In the genomic region with DNA sequence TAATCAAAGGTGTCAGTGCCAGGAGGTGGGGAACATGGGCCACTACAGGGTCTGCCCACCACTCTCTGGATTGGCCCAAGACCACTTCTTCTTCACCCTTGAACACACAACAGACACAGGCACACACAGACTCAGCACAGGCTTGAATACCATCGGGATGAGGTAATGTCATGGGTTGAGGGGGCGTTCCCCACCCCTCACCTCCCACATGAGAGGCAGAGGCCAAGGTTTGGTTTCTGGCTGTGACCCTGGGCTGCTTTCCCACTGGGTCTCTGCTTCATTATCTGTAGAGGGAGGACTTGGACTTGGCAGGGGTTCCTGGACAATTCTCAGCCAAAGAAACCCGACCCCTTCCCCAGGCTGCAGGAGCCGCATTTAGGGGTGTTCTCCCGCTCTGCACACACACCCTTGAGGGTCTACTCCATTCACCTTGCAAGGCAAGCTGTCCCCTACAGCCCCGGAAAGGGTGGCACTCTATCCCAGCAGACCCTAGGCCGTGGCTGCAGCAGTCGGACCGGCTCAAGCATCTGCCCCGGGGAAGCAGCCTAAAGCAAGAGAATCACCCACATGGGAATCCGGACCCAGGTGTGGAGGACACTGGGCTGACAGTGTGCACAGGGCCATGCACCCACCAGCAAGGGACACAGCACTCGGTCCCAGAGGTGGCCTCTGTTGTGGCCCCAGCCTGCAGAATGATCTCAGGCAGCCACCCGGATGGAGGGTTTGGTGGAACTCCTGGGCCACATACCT, we compare ENCODE assay signal across 18 cellular contexts.
DNase-seq lines count a peak whose midpoint lies in the region; TF ChIP-seq lines count a peak whose summit lies in the region.
"Had no signal": no experiment of that assay in that cellular context is flagged by ENCODE, and none has a peak within 500 bp of the region (broad histone marks: within the 10 kb centered on the region; RNA-seq: fewer than 3 reads in every experiment).

No MANE protein-coding gene starts in this region.

- TF ChIP-seq EP300 in ovary (IDR thresholded peaks at IDR 0.05) = no peak

- intact Hi-C loops in ovary (cut with DNase I) = loop anchor here in 1 of 4 donors (2.0 kb wide), 1 partner anchor 30 kb away; no protein-coding TSS in a partner anchor

- TF ChIP-seq POLR2A in ovary (IDR thresholded peaks at IDR 0.05) = no peak

- H3K9me3 ChIP-seq in MG63 (no peaks in the 10 kb centered on the region), ovary (no peaks in the 10 kb centered on the region)
- H3K9me3 ChIP-seq: suprapubic skin had no signal

- H3K27me3 ChIP-seq in MG63 (no peaks in the 10 kb centered on the region), ovary (no peaks in the 10 kb centered on the region)
- H3K27me3 ChIP-seq: hepatocyte, suprapubic skin had no signal

- peaks cover 64% of the 10 kb centered on the region for H3K4me1 ChIP-seq in ovary (ENCODE audit: insufficient read depth)

- H3K36me3 ChIP-seq in MG63 (no peaks in the 10 kb centered on the region), ovary (no peaks in the 10 kb centered on the region)
- H3K36me3 ChIP-seq: suprapubic skin had no signal

- H3K4me3 ChIP-seq in MG63 = no peak overlapping the region
- no peak overlapping the region for H3K4me3 ChIP-seq in ovary
- H3K4me3 ChIP-seq: GM23248, hepatocyte, suprapubic skin had no signal

- H3K27ac ChIP-seq in ovary = peak overlapping the region; percentile 4 to 95
- H3K27ac ChIP-seq: GM23248, hepatocyte, suprapubic skin had no signal

- no peak for TF ChIP-seq CTCF in ovary (IDR thresholded peaks at IDR 0.05)

- peak; percentile 33 for DNase-seq in EH (ENCODE audit: low read depth)
- DNase-seq in MG63 = peak; percentile 43
- peak; percentile 23 for DNase-seq in glomerular visceral epithelial cell (ENCODE audit: extremely low spot score)
- peak; percentile 85 to 92 (median 87) for DNase-seq in ovary
- DNase-seq in SHP77 (lab: John Stamatoyannopoulos, UW) = no peak
- DNase-seq in Ammon's horn (ENCODE audit: low spot score) = no peak
- DNase-seq in inferior parietal cortex (ENCODE audit: extremely low spot score) = no peak
- no peak for DNase-seq in NCI-H345 treated with DMSO at 0.1 percent for 48 hours (lab: John Stamatoyannopoulos, UW; ENCODE audit: unreplicated experiment)
- DNase-seq: activated gamma-delta T cell; CD8-positive, alpha-beta T cell; DND-41; effector memory CD4-positive, alpha-beta T cell; GM23248; MM.1S; NCI-H2171 treated with DMSO at 0.1 percent for 48 hours; SIG-M5 had no signal

- 20 to 30% (median 27%) methylated on average over 13 of the region's 13 CpGs for WGBS in ovary, 3 donors

Comparison
In these comparisons a context has a peak if more than half of its experiments do, and no peak if none do; other contexts are left out.
1. DNase-seq: peak in EH (single experiment), MG63 (single experiment), glomerular visceral epithelial cell (single experiment) and ovary (5 of 5); none in SHP77 (0 of 2), Ammon's horn (single experiment), inferior parietal cortex (single experiment) and NCI-H345 treated with DMSO at 0.1 percent for 48 hours (single experiment).